ENCODE assay signal across 18 cellular contexts in genomic region chr2:145851730-145852129, GRCh38.
A peak's percentile ranks its signal among the peaks of the same experiment; 100 is the strongest.
DNase-seq lines count a peak whose midpoint lies in the region; ATAC-seq and TF ChIP-seq lines count a peak whose summit lies in the region.
"Had no signal": no experiment of that assay in that cellular context is flagged by ENCODE, and none has a peak within 500 bp of the region (broad histone marks: within the 10 kb centered on the region; RNA-seq: fewer than 3 reads in every experiment).

No MANE protein-coding gene starts in this region.

- ATAC-seq in esophagus mucosa, result no peak
- no peak for ATAC-seq in GM21423 (IDR thresholded peaks at IDR 0.05; ENCODE audit: unreplicated experiment)
- ATAC-seq: K562, PC-3 had no signal

- no peak overlapping the region for H3K4me3 ChIP-seq in osteoblast (ENCODE audit: insufficient read depth, low read length)
- H3K4me3 ChIP-seq: K562 had no signal

- peak; percentile 17 for DNase-seq in LHCN-M2 (ENCODE audit: low read depth)
- peak; percentile 3 for DNase-seq in NCI-H69 (lab: John Stamatoyannopoulos, UW)
- DNase-seq in fibroblast of peridontal ligament (ENCODE audit: extremely low read depth), result peak; percentile 72
- no peak for DNase-seq in osteoblast (ENCODE audit: insufficient read length, low spot score, missing footprints)
- DNase-seq in activated CD4-positive, alpha-beta T cell treated with anti-CD3 and anti-CD28 coated beads for 4 hours, result no peak
- DNase-seq: C1 segment of cervical spinal cord, DND-41, GDM1, GOT3, MV-4-11, NCI-H1436, NCI-H226, NCI-H774, PC-3 had no signal

- no peaks in the 10 kb centered on the region for H3K79me2 ChIP-seq in osteoblast (ENCODE audit: insufficient read depth, low read length)

- no peaks in the 10 kb centered on the region for H3K27me3 ChIP-seq in osteoblast (ENCODE audit: insufficient read depth, low read length)

- no peaks in the 10 kb centered on the region for H3K9me3 ChIP-seq in osteoblast (ENCODE audit: low read depth, low read length)

- H3K4me1 ChIP-seq in osteoblast (ENCODE audit: insufficient read depth, low read length), result no peaks in the 10 kb centered on the region

- no peaks in the 10 kb centered on the region for H3K36me3 ChIP-seq in osteoblast (ENCODE audit: insufficient read depth, low read length)

- H3K27ac ChIP-seq in osteoblast (ENCODE audit: low read depth, low read length), result no peak overlapping the region
- H3K27ac ChIP-seq: RWPE1 had no signal

- no peak for TF ChIP-seq CTCF in osteoblast (IDR thresholded peaks at IDR 0.05; ENCODE audit: extremely low read depth, low read depth, low read length)

- no peak overlapping the region for H3K4me2 ChIP-seq in osteoblast (ENCODE audit: insufficient read depth, low read length)

- peak overlapping the region; percentile 20 for H2AFZ ChIP-seq in osteoblast (ENCODE audit: low read length)

- no peaks in the 10 kb centered on the region for H4K20me1 ChIP-seq in osteoblast (ENCODE audit: insufficient read depth, low read length)

Comparison
In these comparisons a context has a peak if more than half of its experiments do, and no peak if none do; other contexts are left out.
1. DNase-seq: peak in LHCN-M2 (single experiment), NCI-H69 (single experiment) and fibroblast of peridontal ligament (single experiment); none in osteoblast (single experiment) and activated CD4-positive, alpha-beta T cell treated with anti-CD3 and anti-CD28 coated beads for 4 hours (0 of 2).